In the genomic region with DNA sequence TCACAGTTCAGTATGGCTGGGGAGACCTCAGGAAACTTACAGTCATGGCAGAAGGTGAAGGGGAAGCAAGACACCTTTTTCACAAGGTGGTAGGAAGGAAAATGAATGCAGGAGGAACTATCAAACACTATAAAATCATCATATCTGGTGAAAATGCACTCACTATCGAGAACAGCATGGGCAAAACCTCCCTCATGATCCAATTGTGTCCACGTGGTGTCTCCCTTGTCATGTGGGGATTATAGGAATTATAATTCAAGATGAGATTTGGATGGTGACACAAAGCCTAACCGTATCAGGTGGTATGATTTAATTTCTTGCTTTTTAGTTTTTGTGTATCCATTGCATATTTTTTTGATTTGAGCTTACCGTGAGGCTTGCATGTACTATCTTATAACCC, we compare ENCODE assay signal across 23 cellular contexts.
"Had no signal": no experiment of that assay in that cellular context is flagged by ENCODE, and none has a peak within 500 bp of the region (broad histone marks: within the 10 kb centered on the region; RNA-seq: fewer than 3 reads in every experiment).

No MANE protein-coding gene starts in this region.

- H3K27ac Mint-ChIP-seq: activated naive CD4-positive, alpha-beta T cell treated with anti-CD3 and anti-CD28 coated beads for 36 hours; activated naive CD8-positive, alpha-beta T cell treated with anti-CD3 and anti-CD28 coated beads, Interleukin-2, amount 10 ng/mL, durations not matched to agents 7 days and 5 days; activated T-cell treated with anti-CD3 and anti-CD28 coated beads, Interleukin-2, amount 50 U/mL, for 72 hours; endodermal cell; mesothelial cell of epicardium; neural progenitor cell; stimulated activated memory B cell treated with anti-CD40 and anti-IgM and Interleukin-4, amounts not matched to agents 10 μg/mL and 1 μg/mL and 100 μg/mL, for 72 hours had no signal

- H3K9ac ChIP-seq: neural progenitor cell had no signal

- ATAC-seq: activated T-cell treated with anti-CD3 and anti-CD28 coated beads, Interleukin-2, amount 50 U/mL, for 72 hours; gastrocnemius medialis; naive thymus-derived CD8-positive, alpha-beta T cell; sciatic nerve; stimulated activated memory B cell treated with anti-CD40 and anti-IgM and Interleukin-4, amounts not matched to agents 10 μg/mL and 1 μg/mL and 100 μg/mL, for 72 hours had no signal

- H3K27me3 ChIP-seq: esophagus squamous epithelium, gastrocnemius medialis, neural progenitor cell, uterus had no signal

- H3K4me1 ChIP-seq: esophagus squamous epithelium, gastrocnemius medialis, left ventricle myocardium inferior, neural progenitor cell, uterus had no signal

- H3K4me1 Mint-ChIP-seq: activated naive CD8-positive, alpha-beta T cell treated with anti-CD3 and anti-CD28 coated beads, Interleukin-2, amount 10 ng/mL, durations not matched to agents 7 days and 5 days; mesothelial cell of epicardium; stimulated activated memory B cell treated with anti-CD40 and anti-IgM and Interleukin-4, amounts not matched to agents 10 μg/mL and 1 μg/mL and 100 μg/mL, for 72 hours had no signal

- H3K36me3 ChIP-seq: esophagus squamous epithelium, gastrocnemius medialis, left ventricle myocardium inferior, neural progenitor cell, uterus had no signal

- DNase-seq: activated CD4-positive, alpha-beta T cell treated with anti-CD3 and anti-CD28 coated beads for 4 hours; activated CD4-positive, alpha-beta T cell treated with anti-CD3 and anti-CD28 coated beads, Interleukin-2, amount 50 U/mL, for 48 hours; activated CD4-positive, CD25-positive, alpha-beta regulatory T cell; activated effector memory CD4-positive, alpha-beta T cell treated with Interleukin-2 at 50 U/mL for 16 hours; activated naive CD4-positive, alpha-beta T cell treated with anti-CD3 and anti-CD28 coated beads for 36 hours; activated naive CD8-positive, alpha-beta T cell treated with anti-CD3 and anti-CD28 coated beads, Interleukin-2, amount 10 ng/mL, durations not matched to agents 7 days and 5 days; activated T-cell treated with anti-CD3 and anti-CD28 coated beads, Interleukin-2, amount 50 U/mL, for 72 hours; amniotic stem cell; cerebellar nuclear complex; cortex of kidney; endodermal cell; esophagus squamous epithelium; gastrocnemius medialis; hypothalamus; left ventricle myocardium inferior; naive thymus-derived CD8-positive, alpha-beta T cell; small intestine; trophoblast cell; uterus had no signal

- H2AFZ ChIP-seq: neural progenitor cell had no signal

- H3K4me3 Mint-ChIP-seq: activated naive CD4-positive, alpha-beta T cell treated with anti-CD3 and anti-CD28 coated beads for 36 hours; activated naive CD8-positive, alpha-beta T cell treated with anti-CD3 and anti-CD28 coated beads, Interleukin-2, amount 10 ng/mL, durations not matched to agents 7 days and 5 days; activated T-cell treated with anti-CD3 and anti-CD28 coated beads, Interleukin-2, amount 50 U/mL, for 72 hours; endodermal cell; mesothelial cell of epicardium; naive thymus-derived CD8-positive, alpha-beta T cell; neural progenitor cell; stimulated activated memory B cell treated with anti-CD40 and anti-IgM and Interleukin-4, amounts not matched to agents 10 μg/mL and 1 μg/mL and 100 μg/mL, for 72 hours had no signal

- H3K4me2 ChIP-seq: neural progenitor cell had no signal

- H3K4me3 ChIP-seq: esophagus squamous epithelium, gastrocnemius medialis, left ventricle myocardium inferior, neural progenitor cell, uterus had no signal

- H3K27ac ChIP-seq: esophagus squamous epithelium, gastrocnemius medialis, left ventricle myocardium inferior, neural progenitor cell, uterus had no signal

- H3K9me3 ChIP-seq: esophagus squamous epithelium, gastrocnemius medialis, uterus had no signal

- H3K36me3 Mint-ChIP-seq: activated naive CD8-positive, alpha-beta T cell treated with anti-CD3 and anti-CD28 coated beads, Interleukin-2, amount 10 ng/mL, durations not matched to agents 7 days and 5 days; neural progenitor cell had no signal
